ENCODE assay signal across 8 cellular contexts in genomic region chr19:16435238-16435911, GRCh38. TPM values are rescaled to one million over a fixed set of nuclear protein-coding genes. Genes with fewer than 3 reads are reported as not detected.
DNase-seq lines count a peak whose midpoint lies in the region; TF ChIP-seq lines count a peak whose summit lies in the region.

No MANE protein-coding gene starts in this region.

- POLR2A ChIA-PET in RWPE1 (lab: Yijun Ruan, JAX; ENCODE audit: low non-redundant PET) = no interaction called here

- CTCF ChIA-PET in RWPE1 (lab: Yijun Ruan, JAX) = no interaction called here

- H3K36me3 Mint-ChIP-seq in osteocyte (ENCODE audit: unreplicated experiment) (peaks cover 21% of the 10 kb centered on the region), CD14-positive monocyte (peaks cover 62 to 88% of the 10 kb centered on the region in 2 donors)

- peak; percentile 99 for DNase-seq in AG10803 (ENCODE audit: low read depth)
- DNase-seq in RWPE1 (ENCODE audit: low spot score) = no peak
- peak; percentile 84 to 90 for DNase-seq in foreskin fibroblast
- DNase-seq in osteocyte (ENCODE audit: extremely low spot score, unreplicated experiment) = no peak
- no peak for DNase-seq in CD14-positive monocyte (ENCODE audit: low spot score)
- DNase-seq in NCI-H526 (lab: John Stamatoyannopoulos, UW) = no peak
- DNase-seq in activated gamma-delta T cell treated with Interleukin-2 at 50 U/mL for 16 hours = no peak
- no peak for DNase-seq in T-helper 9 cell

- peak overlapping the region; percentile 95 for H3K27ac Mint-ChIP-seq in osteocyte (ENCODE audit: unreplicated experiment)
- peak overlapping the region in 3 of 7 donors; percentile 15 to 66 (median 57) for H3K27ac Mint-ChIP-seq in CD14-positive monocyte

- H3K4me1 Mint-ChIP-seq in osteocyte (ENCODE audit: unreplicated experiment) (peaks cover 34% of the 10 kb centered on the region), CD14-positive monocyte (peaks cover 13% of the 10 kb centered on the region)

- H3K27me3 Mint-ChIP-seq in osteocyte (ENCODE audit: unreplicated experiment) (no peaks in the 10 kb centered on the region), CD14-positive monocyte (ENCODE audit: low read depth in 3 of 3) (no peaks in the 10 kb centered on the region)

- H3K27ac ChIP-seq in RWPE1 = peak overlapping the region; percentile 68

- TF ChIP-seq CTCF in AG10803 (conservative IDR thresholded peaks at IDR 0.05; ENCODE audit: low read length) = no peak
- TF ChIP-seq CTCF in RWPE1 (conservative IDR thresholded peaks at IDR 0.05; ENCODE audit: low read depth) = no peak
- TF ChIP-seq CTCF in foreskin fibroblast (IDR thresholded peaks at IDR 0.05; ENCODE audit: low read depth, low read length) = no peak
- no peak for TF ChIP-seq CTCF in osteocyte (IDR thresholded peaks at IDR 0.05)
- TF ChIP-seq CTCF in CD14-positive monocyte (IDR thresholded peaks at IDR 0.05) = no peak

- intact Hi-C loops in CD14-positive monocyte (cut with micrococcal nuclease) = no loop called here

- H3K4me3 Mint-ChIP-seq in osteocyte (ENCODE audit: unreplicated experiment) (peak overlapping the region; percentile 10), CD14-positive monocyte (no peak overlapping the region)

- H3K9me3 Mint-ChIP-seq in osteocyte (ENCODE audit: unreplicated experiment) = peaks cover 4% of the 10 kb centered on the region
- H3K9me3 Mint-ChIP-seq in CD14-positive monocyte = no peaks in the 10 kb centered on the region

- H3K4me3 ChIP-seq in AG10803 (ENCODE audit: low read length) (no peak overlapping the region), foreskin fibroblast (ENCODE audit: low read depth in 1 of 2, low read length in 2 of 2) (no peak overlapping the region)

RNA-seq across cellular contexts. Expression of gene EPS15L1, which starts 36.4 kb away (rescaled TPM):
- 47.4 and 53.1 TPM in 2 replicates for total RNA-seq in osteocyte
- 1 to 10 TPM; 5.2 to 6.1 TPM for polyA plus RNA-seq in CD14-positive monocyte

Comparison
In these comparisons a context has a peak if more than half of its experiments do, and no peak if none do; other contexts are left out.
1. DNase-seq: peak in AG10803 (single experiment) and foreskin fibroblast (2 of 2); none in RWPE1 (single experiment), osteocyte (single experiment), CD14-positive monocyte (single experiment), NCI-H526 (0 of 2), activated gamma-delta T cell treated with Interleukin-2 at 50 U/mL for 16 hours (single experiment) and T-helper 9 cell (single experiment).